8 cellular contexts compared by ENCODE assay signal in genomic region chr1:71049951-71050598, GRCh38. TPM values are rescaled to one million over a fixed set of nuclear protein-coding genes. Genes with fewer than 3 reads are reported as not detected.
DNase-seq lines count a peak whose midpoint lies in the region; ATAC-seq, FAIRE-seq and TF ChIP-seq lines count a peak whose summit lies in the region.

No MANE protein-coding gene starts in this region.

- WGBS in GM12878 (ENCODE audit: insufficient coverage, insufficient replicate concordance, low lambda C conversion rate, missing lambda C conversion rate) = 0% methylated on average over 1 of the region's 1 CpG
- no CpG with 5 or more reads among the region's 1 CpG for WGBS in iPS DF 6.9 (ENCODE audit: insufficient coverage, insufficient read length)
- WGBS in spleen, 5 donors = 0 to 4% (median 0%) methylated on average over 1 of the region's 1 CpG

- H3K27me3 ChIP-seq in GM12878 (replicated peaks in 1 of 2; ENCODE audit: control insufficient read depth in 2 of 2, insufficient read depth in 2 of 2, low read length in 1 of 2) (peaks cover 7 to 8% of the 10 kb centered on the region in 2 experiments), iPS DF 6.9 (ENCODE audit: control insufficient read depth, insufficient read depth, low read length) (peaks cover 16% of the 10 kb centered on the region; the same call in 1 of the 2 replicates), spleen (replicated peaks in 1 of 7) (peaks cover 3 to 53% (median 36%) of the 10 kb centered on the region in 7 donors)

- POLR2A ChIA-PET in GM12878 (lab: Charles Lee) = no interaction called here

- TF ChIP-seq RAD21 in GM12878 (IDR thresholded peaks at IDR 0.05; ENCODE audit: insufficient read depth, low read depth, low read length) = peak; percentile 81

- H3K4me2 ChIP-seq in GM12878 (ENCODE audit: control insufficient read depth, insufficient read depth) = no peak overlapping the region

- H4K20me1 ChIP-seq in GM12878 (ENCODE audit: control insufficient read depth, insufficient read depth) = no peaks in the 10 kb centered on the region

- TF ChIP-seq POLR2A in GM12878 (IDR thresholded peaks at IDR 0.05; ENCODE audit: low read depth, low read length) = no peak
- TF ChIP-seq POLR2A in spleen (IDR thresholded peaks at IDR 0.05) = no peak

- TF ChIP-seq CTCF in GM12878 (IDR thresholded peaks at IDR 0.05 in 2 of 3, conservative IDR thresholded peaks at IDR 0.05 in 1 of 3; ENCODE audit: control insufficient read depth in 2 of 3, extremely low read depth in 1 of 3, insufficient read depth in 1 of 3, low read depth in 3 of 3, low read length in 3 of 3) = peak; percentile 65 to 83 (median 77)
- peak; percentile 38 to 80 (median 70) for TF ChIP-seq CTCF in spleen (IDR thresholded peaks at IDR 0.05 in 8 of 11, conservative IDR thresholded peaks at IDR 0.05 in 3 of 11)

- intact Hi-C loops in GM12878 (cut with micrococcal nuclease; ENCODE audit: unreplicated experiment) = loop anchor here (1.0 to 10.0 kb wide), 4 partner anchors 308 to 915 kb away; no protein-coding TSS in a partner anchor
- intact Hi-C loops in spleen (cut with DNase I; ENCODE audit: low total_unique reads) = loop anchor here (5.0 kb wide), 1 partner anchor 363 kb away; no protein-coding TSS in a partner anchor

- no peak overlapping the region for H3K9ac ChIP-seq in GM12878 (ENCODE audit: control insufficient read depth, insufficient read depth, low read length)

- no peaks in the 10 kb centered on the region for H3K9me3 ChIP-seq in GM12878 (replicated peaks; ENCODE audit: control insufficient read depth, insufficient read depth, low read length)
- H3K9me3 ChIP-seq in iPS DF 6.9 (ENCODE audit: control insufficient read depth, insufficient read depth, low read length) = no peaks in the 10 kb centered on the region
- no peaks in the 10 kb centered on the region for H3K9me3 ChIP-seq in spleen

- H3K4me1 ChIP-seq in GM12878 (ENCODE audit: control insufficient read depth, insufficient read depth, low read length) = no peaks in the 10 kb centered on the region
- H3K4me1 ChIP-seq in iPS DF 6.9 (ENCODE audit: control insufficient read depth, insufficient read depth, low read length) = no peaks in the 10 kb centered on the region
- peaks cover 0 to 23% (median 19%) of the 10 kb centered on the region in 6 donors for H3K4me1 ChIP-seq in spleen

- RAD21 ChIA-PET in GM12878 (lab: Charles Lee; ENCODE audit: unreplicated experiment) = interaction anchor here (0.8 to 1.9 kb wide), 5 partner anchors 365 to 916 kb away, joined by 3 to 10 read pairs (median 3); no protein-coding TSS in a partner anchor

- H3K79me2 ChIP-seq in GM12878 (ENCODE audit: control insufficient read depth, insufficient read depth, low read length) = no peaks in the 10 kb centered on the region

- ATAC-seq in GM21423 (IDR thresholded peaks at IDR 0.05; ENCODE audit: unreplicated experiment) = peak; percentile 55
- peak; percentile 52 for ATAC-seq in HG03575 (IDR thresholded peaks at IDR 0.05; ENCODE audit: extremely low read depth, insufficient number of reproducible peaks, low FRiP score, unreplicated experiment)
- peak; percentile 77 for ATAC-seq in GM12878

- no TSS peak for BruUV-seq in GM12878 (replicated peaks; lab: Mats Ljungman, UMichigan)

- no peak for TF ChIP-seq EP300 in GM12878 (IDR thresholded peaks at IDR 0.05; ENCODE audit: borderline replicate concordance in 1 of 2, control insufficient read depth in 1 of 2, low read depth in 2 of 2, low read length in 2 of 2)

- SMC1A ChIA-PET in GM12878 (lab: Charles Lee; ENCODE audit: uncharacterized antibody, unreplicated experiment) = interaction anchor here (0.7 to 2.9 kb wide), 6 partner anchors 305 to 864 kb away, joined by 3 to 10 read pairs (median 4); no protein-coding TSS in a partner anchor

- H3K27ac ChIP-seq in GM12878 (ENCODE audit: control insufficient read depth, insufficient read depth) (no peak overlapping the region), iPS DF 6.9 (ENCODE audit: low read length) (no peak overlapping the region), spleen (no peak overlapping the region)

- H3K4me3 ChIP-seq in GM12878 (no peak overlapping the region), iPS DF 6.9 (ENCODE audit: low read length) (no peak overlapping the region), spleen (no peak overlapping the region)

- H3K36me3 ChIP-seq in GM12878 (ENCODE audit: control insufficient read depth in 2 of 2, insufficient read depth in 2 of 2, low read length in 1 of 2) (no peaks in the 10 kb centered on the region), iPS DF 6.9 (ENCODE audit: control insufficient read depth, insufficient read depth, low read length) (no peaks in the 10 kb centered on the region), spleen (no peaks in the 10 kb centered on the region)

- CTCF ChIA-PET in GM12878 (lab: Yijun Ruan, JAX) = interaction anchor here (0.5 to 4.2 kb wide), 13 partner anchors 13 to 917 kb away, joined by 3 to 33 read pairs (median 5); no protein-coding TSS in a partner anchor

- H2AFZ ChIP-seq in GM12878 (ENCODE audit: control insufficient read depth, low read depth, low read length) = no peak overlapping the region

- peak; percentile 82 for FAIRE-seq in GM12878 (lab: Jason Lieb, UNC)

- peak; percentile 64 for DNase-seq in ELF-1 (ENCODE audit: low read depth, low spot score)
- peak; percentile 53 for DNase-seq in NCI-H526 treated with DMSO at 0.1 percent for 48 hours (lab: John Stamatoyannopoulos, UW)
- DNase-seq in GM12878 (ENCODE audit: low read depth, low spot score) = peak; percentile 25
- DNase-seq in iPS DF 6.9 (ENCODE audit: low read depth, low spot score) = peak; percentile 63
- no peak for DNase-seq in spleen
- no peak for DNase-seq in ecto neural progenitor cell (ENCODE audit: low spot score)

- in situ Hi-C loops in GM12878 (cut with MboI) = loop anchor here (5.0 to 10.0 kb wide), 3 partner anchors 363 to 915 kb away; no protein-coding TSS in a partner anchor

RNA-seq across cellular contexts. Expression of gene PTGER3, which starts 2.5 kb away (rescaled TPM):
- total RNA-seq in GM12878 (2013; cell fraction: nucleolus; rRNA removed) = 0.08 and 0.29 TPM in 2 replicates
- not detected in 2 replicates for total RNA-seq in GM12878 (2014; rRNA removed)
- not detected in 2 replicates for total RNA-seq in GM12878 (2014; rRNA removed; fragmentation: Illumina TruSeq; extraction: Trizol)
- total RNA-seq in GM12878 (2021) = not detected in 2 replicates
- not detected for polyA plus RNA-seq in GM12878 (2011; ENCODE audit: low read depth)
- polyA plus RNA-seq in GM12878 (2011; rRNA removed) = not detected in 2 replicates
- polyA plus RNA-seq in GM12878 (2011; cell fraction: cytosol; rRNA removed) = not detected in 2 replicates
- 0.01 and 0.09 TPM in 2 replicates for polyA plus RNA-seq in GM12878 (2011; cell fraction: nucleus; rRNA removed)
- polyA plus RNA-seq in GM12878 (2012) = not detected in 2 replicates
- under 0.01 TPM in 1 of 2 replicates, not detected in the other for polyA plus RNA-seq in GM12878 (2014; fragmentation: Illumina TruSeq; extraction: Trizol)
- polyA plus RNA-seq in GM12878 (2014; fragmentation: Nextera tagmentation; extraction: Ambion mirVana) = under 1 TPM in 1 of 2 experiments, not detected in 1; 0.02 TPM
- polyA plus RNA-seq in GM12878 (2014; rRNA removed) = 0.04 TPM in 1 of 2 replicates, not detected in the other
- polyA plus RNA-seq in GM12878 (2016; fragmentation: Nextera tagmentation; extraction: Ambion mirVana) = not detected
- polyA minus RNA-seq in GM12878 (2011; rRNA and poly(A)+ RNA removed) = 0.15 TPM in 1 of 2 replicates, not detected in the other
- polyA minus RNA-seq in GM12878 (2011; cell fraction: cytosol; rRNA and poly(A)+ RNA removed) = not detected in 2 replicates
- polyA minus RNA-seq in GM12878 (2011; cell fraction: nucleus; rRNA and poly(A)+ RNA removed) = 0.12 and 0.38 TPM in 2 replicates
- total RNA-seq in spleen = 1 to 10 TPM in 1 of 7 donors, under 1 TPM in 6; 0.13 to 1.1 (median 0.49) TPM
- polyA plus RNA-seq in spleen = under 1 TPM; 0.19 to 0.29 (median 0.28) TPM

RNA-seq across cellular contexts. Expression of gene ZRANB2, which starts 30.8 kb away (rescaled TPM):
- total RNA-seq in GM12878 (2013; cell fraction: nucleolus; rRNA removed) = 227 and 233 TPM in 2 replicates
- 79.6 and 103 TPM in 2 replicates for total RNA-seq in GM12878 (2014; rRNA removed)
- 68.4 and 77.9 TPM in 2 replicates for total RNA-seq in GM12878 (2014; rRNA removed; fragmentation: Illumina TruSeq; extraction: Trizol)
- total RNA-seq in GM12878 (2021) = 100 and 102 TPM in 2 replicates
- 45.5 TPM for polyA plus RNA-seq in GM12878 (2011; ENCODE audit: low read depth)
- 150 and 247 TPM in 2 replicates for polyA plus RNA-seq in GM12878 (2011; rRNA removed)
- 31.9 and 35.8 TPM in 2 replicates for polyA plus RNA-seq in GM12878 (2011; cell fraction: cytosol; rRNA removed)
- polyA plus RNA-seq in GM12878 (2011; cell fraction: nucleus; rRNA removed) = 197 and 240 TPM in 2 replicates
- polyA plus RNA-seq in GM12878 (2012) = 75.5 and 81.8 TPM in 2 replicates
- polyA plus RNA-seq in GM12878 (2014; fragmentation: Illumina TruSeq; extraction: Trizol) = 189 and 276 TPM in 2 replicates
- polyA plus RNA-seq in GM12878 (2014; fragmentation: Nextera tagmentation; extraction: Ambion mirVana) = 100 to 1,000 TPM; 148 to 156 TPM
- polyA plus RNA-seq in GM12878 (2014; rRNA removed) = 74.2 and 96.4 TPM in 2 replicates
- 100 to 1,000 TPM; 136 to 140 TPM for polyA plus RNA-seq in GM12878 (2016; fragmentation: Nextera tagmentation; extraction: Ambion mirVana)
- 29.9 and 32.5 TPM in 2 replicates for polyA minus RNA-seq in GM12878 (2011; rRNA and poly(A)+ RNA removed)
- polyA minus RNA-seq in GM12878 (2011; cell fraction: cytosol; rRNA and poly(A)+ RNA removed) = 18.7 and 23.3 TPM in 2 replicates
- polyA minus RNA-seq in GM12878 (2011; cell fraction: nucleus; rRNA and poly(A)+ RNA removed) = 37.4 and 49.0 TPM in 2 replicates
- total RNA-seq in spleen = 100 to 1,000 TPM in 1 of 7 donors, 10 to 100 TPM in 6; 56.9 to 109 (median 90.7) TPM
- 10 to 100 TPM; 52.6 to 70.3 (median 57.2) TPM for polyA plus RNA-seq in spleen

Comparison
In these comparisons a context has a peak if more than half of its experiments do, and no peak if none do; other contexts are left out.
1. DNase-seq: peak in ELF-1 (single experiment), NCI-H526 treated with DMSO at 0.1 percent for 48 hours (single experiment), GM12878 (single experiment) and iPS DF 6.9 (single experiment); none in spleen (single experiment) and ecto neural progenitor cell (single experiment).
2. Peak in every context shown above with its lines, with median percentiles within 50 percentile points of each other: ATAC-seq.